ENCODE assay signal across 7 cellular contexts in genomic region chr3:58021072-58021959, GRCh38. TPM values are rescaled to one million over a fixed set of nuclear protein-coding genes. Genes with fewer than 3 reads are reported as not detected.
A peak's percentile ranks its signal among the peaks of the same experiment; 100 is the strongest.
DNase-seq lines count a peak whose midpoint lies in the region; ATAC-seq and TF ChIP-seq lines count a peak whose summit lies in the region.

No MANE protein-coding gene starts in this region.

- H3K9me3 Mint-ChIP-seq in activated CD8-positive, alpha-beta T cell treated with anti-CD3 and anti-CD28 coated beads, Interleukin-2, amount 10 ng/mL, durations not matched to agents 7 days and 5 days (ENCODE audit: insufficient read depth), result no peaks in the 10 kb centered on the region

- CTCF ChIA-PET in activated CD8-positive, alpha-beta T cell treated with anti-CD3 and anti-CD28 coated beads, Interleukin-2, amount 10 ng/mL, durations not matched to agents 7 days and 5 days (lab: Charles Lee), result interaction anchor here (1.4 to 2.1 kb wide), 2 partner anchors 11 to 13 kb away, joined by 3 to 16 read pairs; partner anchors contain the start of gene FLNB

- H3K9ac ChIP-seq in iPS-20b (ENCODE audit: low read depth, low read length), result peak overlapping the region; percentile 50; the same call in 1 of the 2 replicates

- DNase-seq in NCI-H146 (lab: John Stamatoyannopoulos, UW) (peak; percentile 93), T-helper 17 cell (no peak), thoracic aorta (ENCODE audit: low spot score) (no peak), MG63 (no peak), ureter (ENCODE audit: low spot score) (no peak)
- DNase-seq in activated CD8-positive, alpha-beta T cell treated with anti-CD3 and anti-CD28 coated beads, Interleukin-2, amount 10 ng/mL, durations not matched to agents 7 days and 5 days, result no peak

- POLR2A ChIA-PET in activated CD8-positive, alpha-beta T cell treated with anti-CD3 and anti-CD28 coated beads, Interleukin-2, amount 10 ng/mL, durations not matched to agents 7 days and 5 days (lab: Charles Lee), result no interaction called here

- H3K27me3 Mint-ChIP-seq in T-helper 17 cell, result no peaks in the 10 kb centered on the region
- H3K27me3 Mint-ChIP-seq in activated CD8-positive, alpha-beta T cell treated with anti-CD3 and anti-CD28 coated beads, Interleukin-2, amount 10 ng/mL, durations not matched to agents 7 days and 5 days (ENCODE audit: low read depth), result no peaks in the 10 kb centered on the region

- no peaks in the 10 kb centered on the region for H3K36me3 Mint-ChIP-seq in T-helper 17 cell (ENCODE audit: low read depth)
- H3K36me3 Mint-ChIP-seq in activated CD8-positive, alpha-beta T cell treated with anti-CD3 and anti-CD28 coated beads, Interleukin-2, amount 10 ng/mL, durations not matched to agents 7 days and 5 days (ENCODE audit: low read depth), result no peaks in the 10 kb centered on the region

- H3K9me3 ChIP-seq in T-helper 17 cell (ENCODE audit: control insufficient read depth, low read length, poor library complexity, severe bottlenecking) (no peaks in the 10 kb centered on the region), iPS-20b (ENCODE audit: insufficient read depth, low read depth, low read length) (no peaks in the 10 kb centered on the region), thoracic aorta (no peaks in the 10 kb centered on the region), MG63 (no peaks in the 10 kb centered on the region)

- H3K27me3 ChIP-seq in iPS-20b (ENCODE audit: insufficient read depth, low read length) (no peaks in the 10 kb centered on the region), thoracic aorta (replicated peaks; ENCODE audit: insufficient read depth) (no peaks in the 10 kb centered on the region), MG63 (no peaks in the 10 kb centered on the region)

- H3K4me3 Mint-ChIP-seq in T-helper 17 cell, result no peak overlapping the region
- H3K4me3 Mint-ChIP-seq in activated CD8-positive, alpha-beta T cell treated with anti-CD3 and anti-CD28 coated beads, Interleukin-2, amount 10 ng/mL, durations not matched to agents 7 days and 5 days, result no peak overlapping the region

- H3K27ac Mint-ChIP-seq in T-helper 17 cell, result peak overlapping the region; percentile 74
- H3K27ac Mint-ChIP-seq in activated CD8-positive, alpha-beta T cell treated with anti-CD3 and anti-CD28 coated beads, Interleukin-2, amount 10 ng/mL, durations not matched to agents 7 days and 5 days, result no peak overlapping the region

- TF ChIP-seq CTCF in thoracic aorta (IDR thresholded peaks at IDR 0.05), result no peak

- H3K4me3 ChIP-seq in iPS-20b (ENCODE audit: low read length), result peak overlapping the region; percentile 12; the same call in 1 of the 2 replicates
- no peak overlapping the region for H3K4me3 ChIP-seq in thoracic aorta
- H3K4me3 ChIP-seq in MG63, result no peak overlapping the region

- H3K36me3 ChIP-seq in iPS-20b (ENCODE audit: insufficient read depth, low read depth, low read length), result no peaks in the 10 kb centered on the region
- H3K36me3 ChIP-seq in thoracic aorta, result no peaks in the 10 kb centered on the region
- no peaks in the 10 kb centered on the region; the same call in 1 of the 2 replicates for H3K36me3 ChIP-seq in MG63

- H3K4me1 Mint-ChIP-seq in T-helper 17 cell, result peaks cover 30% of the 10 kb centered on the region
- H3K4me1 Mint-ChIP-seq in activated CD8-positive, alpha-beta T cell treated with anti-CD3 and anti-CD28 coated beads, Interleukin-2, amount 10 ng/mL, durations not matched to agents 7 days and 5 days (ENCODE audit: low read depth), result peaks cover 15% of the 10 kb centered on the region

- ATAC-seq in T-helper 17 cell (no peak), thoracic aorta (ENCODE audit: insufficient number of reproducible peaks, low FRiP score, low read depth) (no peak)
- no peak for ATAC-seq in activated CD8-positive, alpha-beta T cell treated with anti-CD3 and anti-CD28 coated beads, Interleukin-2, amount 10 ng/mL, durations not matched to agents 7 days and 5 days

- peak overlapping the region; percentile 52 for H3K27ac ChIP-seq in iPS-20b (ENCODE audit: low read length)
- peak overlapping the region; percentile 82 to 85 for H3K27ac ChIP-seq in thoracic aorta

- H3K4me1 ChIP-seq in iPS-20b (ENCODE audit: insufficient read depth, low read length) (peaks cover 37% of the 10 kb centered on the region), thoracic aorta (ENCODE audit: control insufficient read depth in 1 of 2, low read depth in 2 of 2) (peaks cover 36 to 95% of the 10 kb centered on the region in 2 donors)

RNA-seq across cellular contexts. Expression of gene FLNB, which starts 13.1 kb away (rescaled TPM):
- total RNA-seq in T-helper 17 cell (10 to 100 TPM; 41.1 to 42.5 TPM), thoracic aorta (100 to 1,000 TPM in 1 of 2 donors, 10 to 100 TPM in 1; 96.9 to 139 TPM), ureter (303 TPM)
- total RNA-seq in MG63 (2014; rRNA removed; shearing (Covaris generic); ENCODE audit: low replicate concordance), result 103 and 128 TPM in 2 replicates
- 10 to 100 TPM; 14.1 to 15.9 TPM for total RNA-seq in activated CD8-positive, alpha-beta T cell treated with anti-CD3 and anti-CD28 coated beads, Interleukin-2, amount 10 ng/mL, durations not matched to agents 7 days and 5 days
